In genomic region chr9:33515342-33515995, GRCh38 we compare ENCODE assay signal across 10 cellular contexts. TPM values are rescaled to one million over a fixed set of nuclear protein-coding genes. Genes with fewer than 3 reads are reported as not detected.
DNase-seq lines count a peak whose midpoint lies in the region; TF ChIP-seq lines count a peak whose summit lies in the region.
"Not testable (repeated sequence)": the region's sequence is repeated elsewhere in the genome, so short reads cannot be mapped to it uniquely, and the experiment has no call there.
"Had no signal": no experiment of that assay in that cellular context is flagged by ENCODE, and none has a peak within 500 bp of the region (broad histone marks: within the 10 kb centered on the region; RNA-seq: fewer than 3 reads in every experiment).

No MANE protein-coding gene starts in this region.

- not testable (repeated sequence) for H3K4ac ChIP-seq in mesendoderm (ENCODE audit: low read depth, low read length)

- not testable (repeated sequence) for H3K56ac ChIP-seq in mesendoderm (ENCODE audit: low read length)

- H3K9ac ChIP-seq in SK-N-MC (ENCODE audit: insufficient read length); endodermal cell (ENCODE audit: extremely low read depth, low read length, poor library complexity, severe bottlenecking); mesendoderm (ENCODE audit: low read length): not testable (repeated sequence)

- H4K5ac ChIP-seq in mesendoderm (ENCODE audit: low read length): not testable (repeated sequence)

- H3K4me1 ChIP-seq in endodermal cell (ENCODE audit: control insufficient read depth, insufficient read depth, low read length); mesendoderm (ENCODE audit: control insufficient read depth, low read depth, low read length): not testable (repeated sequence)

- not testable (repeated sequence) for H3K27me3 ChIP-seq in endodermal cell (ENCODE audit: control insufficient read depth, insufficient read depth, low read length, poor library complexity, severe bottlenecking); mesendoderm (ENCODE audit: insufficient read depth, low read length, poor library complexity)

- not testable (repeated sequence) for H3K4me3 Mint-ChIP-seq in endodermal cell

- H3K36me3 ChIP-seq in SK-N-MC (ENCODE audit: insufficient read depth, low read length); endodermal cell (ENCODE audit: control insufficient read depth, insufficient read depth, low read length); mesendoderm (ENCODE audit: control insufficient read depth, insufficient read depth, low read length): not testable (repeated sequence)

- TF ChIP-seq CTCF in endodermal cell (conservative IDR thresholded peaks at IDR 0.05): not testable (repeated sequence)

- not testable (repeated sequence) for H3K18ac ChIP-seq in mesendoderm (ENCODE audit: low read length)

- not testable (repeated sequence) for H2AK5ac ChIP-seq in mesendoderm (ENCODE audit: low read length)

- not testable (repeated sequence) for H3K4me2 ChIP-seq in mesendoderm (ENCODE audit: low read length)

- H2BK15ac ChIP-seq in mesendoderm (replicated peaks; ENCODE audit: low read depth): not testable (repeated sequence)

- 37% methylated on average over 2 of the region's 2 CpGs; no CpG with 5 or more reads in 1 of the 2 experiments for WGBS in endodermal cell (ENCODE audit: insufficient coverage in 1 of 2, insufficient read length in 1 of 2), 2 experiments
- WGBS in mesendoderm (ENCODE audit: extremely low coverage, insufficient coverage, low lambda C conversion rate): no CpG with 5 or more reads among the region's 2 CpGs

- H3K4me1 Mint-ChIP-seq in endodermal cell: not testable (repeated sequence)

- H3K27me3 Mint-ChIP-seq in endodermal cell (ENCODE audit: insufficient read depth): not testable (repeated sequence)

- H2BK5ac ChIP-seq in mesendoderm (ENCODE audit: low read length): not testable (repeated sequence)

- not testable (repeated sequence) for H2BK120ac ChIP-seq in mesendoderm (ENCODE audit: low read depth, low read length)

- peak; percentile 89 for DNase-seq in DMS53 (lab: John Stamatoyannopoulos, UW)
- DNase-seq in NCI-H1092 treated with DMSO at 0.1 percent for 48 hours (lab: John Stamatoyannopoulos, UW): peak; percentile 34
- peak; percentile 10 for DNase-seq in NCI-H2107 treated with DMSO at 0.1 percent for 48 hours (lab: John Stamatoyannopoulos, UW; ENCODE audit: unreplicated experiment)
- DNase-seq in NCI-H748 (lab: John Stamatoyannopoulos, UW; ENCODE audit: unreplicated experiment): peak; percentile 55
- not testable (repeated sequence) for DNase-seq in SK-N-MC (ENCODE audit: low read depth, low spot score)
- DNase-seq in endodermal cell: peak; percentile 51
- DNase-seq in mesendoderm: peak; percentile 28

- not testable (repeated sequence) for H3K36me3 Mint-ChIP-seq in endodermal cell (ENCODE audit: low read depth)

- H4K8ac ChIP-seq in mesendoderm (ENCODE audit: low read depth, low read length): not testable (repeated sequence)

- peak overlapping the region; percentile 79 for H3K27ac Mint-ChIP-seq in endodermal cell

- H3K4me3 ChIP-seq in SK-N-MC; endodermal cell (ENCODE audit: low read length); mesendoderm (ENCODE audit: low read length): not testable (repeated sequence)

- not testable (repeated sequence) for H3K23ac ChIP-seq in mesendoderm (ENCODE audit: low read length)

- H3K9me3 ChIP-seq in SK-N-MC (ENCODE audit: low read depth, low read length): not testable (repeated sequence)
- H3K9me3 ChIP-seq in endodermal cell (ENCODE audit: control insufficient read depth, low read length): peaks cover 15% of the 10 kb centered on the region

- peaks cover 19% of the 10 kb centered on the region for H3K9me3 Mint-ChIP-seq in endodermal cell

- H3K79me1 ChIP-seq in mesendoderm (ENCODE audit: low read length): not testable (repeated sequence)

- not testable (repeated sequence) for H3K79me2 ChIP-seq in mesendoderm (ENCODE audit: control insufficient read depth, insufficient read depth, low read length)

- peak overlapping the region; percentile 85 for H3K27ac ChIP-seq in SK-N-MC
- H3K27ac ChIP-seq in endodermal cell (ENCODE audit: low read depth, low read length); mesendoderm (ENCODE audit: low read depth, low read length): not testable (repeated sequence)

RNA-seq across cellular contexts. Expression of gene ANKRD18B, which starts 8.6 kb away (rescaled TPM):
- total RNA-seq in endodermal cell: 1 to 10 TPM; 6.7 to 9.7 TPM
- polyA plus RNA-seq in endodermal cell (2013, experiment 1 of 2): 9.4 TPM
- 8.7 TPM for polyA plus RNA-seq in endodermal cell (2013, experiment 2 of 2)
- polyA plus RNA-seq in mesendoderm (2013, experiment 1 of 2): 3.9 TPM
- polyA plus RNA-seq in mesendoderm (2013, experiment 2 of 2): 4.2 TPM
- total RNA-seq: Right ventricle myocardium superior had no signal
- polyA plus RNA-seq: CD4-positive, alpha-beta memory T cell; IgD-negative memory B cell had no signal

RNA-seq across cellular contexts. Expression of gene NOL6, which starts 41.7 kb away (rescaled TPM):
- total RNA-seq in endodermal cell: 10 to 100 TPM; 34.2 to 34.6 TPM
- polyA plus RNA-seq in endodermal cell (2013, experiment 1 of 2): 19.9 TPM
- polyA plus RNA-seq in endodermal cell (2013, experiment 2 of 2): 18.1 TPM
- polyA plus RNA-seq in mesendoderm (2013, experiment 1 of 2): 37.8 TPM
- 36.5 TPM for polyA plus RNA-seq in mesendoderm (2013, experiment 2 of 2)
